32 cellular contexts compared by ENCODE assay signal in genomic region chr13:67158903-67159302, GRCh38.
"Had no signal": no experiment of that assay in that cellular context is flagged by ENCODE, and none has a peak within 500 bp of the region (broad histone marks: within the 10 kb centered on the region; RNA-seq: fewer than 3 reads in every experiment).

No MANE protein-coding gene starts in this region.

- H3K4me1 ChIP-seq: parathyroid adenoma, psoas muscle, spleen, thyroid gland, tibial nerve, upper lobe of left lung, vagina had no signal

- H3K4me3 ChIP-seq: ovary, psoas muscle, skin epidermis, smooth muscle cell, spleen, thoracic aorta, thyroid gland, tibial nerve, upper lobe of left lung, vagina had no signal

- H3K9ac ChIP-seq: parathyroid adenoma had no signal

- H3K36me3 ChIP-seq: neutrophil, ovary, spleen, thoracic aorta, thyroid gland, tibial nerve, upper lobe of left lung, vagina had no signal

- H3K27me3 Mint-ChIP-seq: natural killer cell treated with Interleukin-12 subunit alpha and Interleukin-12 subunit beta and Interleukin-15 and Interleukin-18, amount 100 ng/mL, for 72 hours; progenitor cell of endocrine pancreas; stimulated activated memory B cell treated with anti-CD40 and anti-IgM and Interleukin-4, amounts not matched to agents 10 μg/mL and 1 μg/mL and 100 μg/mL, for 72 hours; stimulated activated naive CD8-positive, alpha-beta T cell treated with anti-CD3 and anti-CD28 coated beads, Interleukin-15, amount 100 ng/mL, for 72 hours had no signal

- FAIRE-seq: urothelium cell line had no signal

- H3K4me2 ChIP-seq: smooth muscle cell had no signal

- H3K27ac ChIP-seq: neutrophil, ovary, parathyroid adenoma, psoas muscle, skin epidermis, spleen, thoracic aorta, thyroid gland, tibial nerve, upper lobe of left lung, vagina had no signal

- H3K9me3 Mint-ChIP-seq: naive thymus-derived CD8-positive, alpha-beta T cell; nephron progenitor cell; stimulated activated naive CD8-positive, alpha-beta T cell treated with anti-CD3 and anti-CD28 coated beads, Interleukin-15, amount 100 ng/mL, for 72 hours had no signal

- H3K27ac Mint-ChIP-seq: naive thymus-derived CD8-positive, alpha-beta T cell; natural killer cell treated with Interleukin-12 subunit alpha and Interleukin-12 subunit beta and Interleukin-15 and Interleukin-18, amount 100 ng/mL, for 72 hours; nephron progenitor cell; progenitor cell of endocrine pancreas; stimulated activated memory B cell treated with anti-CD40 and anti-IgM and Interleukin-4, amounts not matched to agents 10 μg/mL and 1 μg/mL and 100 μg/mL, for 72 hours; stimulated activated naive CD8-positive, alpha-beta T cell treated with anti-CD3 and anti-CD28 coated beads, Interleukin-15, amount 100 ng/mL, for 72 hours had no signal

- ATAC-seq: naive thymus-derived CD8-positive, alpha-beta T cell; natural killer cell treated with Interleukin-12 subunit alpha and Interleukin-12 subunit beta and Interleukin-15 and Interleukin-18, amount 100 ng/mL, for 72 hours; psoas muscle; right cardiac atrium; sciatic nerve; stimulated activated memory B cell treated with anti-CD40 and anti-IgM and Interleukin-4, amounts not matched to agents 10 μg/mL and 1 μg/mL and 100 μg/mL, for 72 hours; stimulated activated naive CD8-positive, alpha-beta T cell treated with anti-CD3 and anti-CD28 coated beads, Interleukin-15, amount 100 ng/mL, for 72 hours; stimulated activated naive CD8-positive, alpha-beta T cell treated with anti-CD3 and anti-CD28 coated beads, Interleukin-15, Interleukin-2, amounts not matched to agents 100 U/mL and 50 U/mL, for 24 hours had no signal

- H3K4me1 Mint-ChIP-seq: nephron progenitor cell; stimulated activated memory B cell treated with anti-CD40 and anti-IgM and Interleukin-4, amounts not matched to agents 10 μg/mL and 1 μg/mL and 100 μg/mL, for 72 hours; stimulated activated naive CD8-positive, alpha-beta T cell treated with anti-CD3 and anti-CD28 coated beads, Interleukin-15, amount 100 ng/mL, for 72 hours had no signal

- H3K79me2 ChIP-seq: parathyroid adenoma had no signal

- H3K36me3 Mint-ChIP-seq: naive thymus-derived CD8-positive, alpha-beta T cell; natural killer cell treated with Interleukin-12 subunit alpha and Interleukin-12 subunit beta and Interleukin-15 and Interleukin-18, amount 100 ng/mL, for 72 hours; stimulated activated memory B cell treated with anti-CD40 and anti-IgM and Interleukin-4, amounts not matched to agents 10 μg/mL and 1 μg/mL and 100 μg/mL, for 72 hours had no signal

- H3K27me3 ChIP-seq: neutrophil, ovary, spleen, thyroid gland, tibial nerve, upper lobe of left lung, vagina had no signal

- H3K4me3 Mint-ChIP-seq: naive thymus-derived CD8-positive, alpha-beta T cell; natural killer cell treated with Interleukin-12 subunit alpha and Interleukin-12 subunit beta and Interleukin-15 and Interleukin-18, amount 100 ng/mL, for 72 hours; nephron progenitor cell; neural crest cell; stimulated activated memory B cell treated with anti-CD40 and anti-IgM and Interleukin-4, amounts not matched to agents 10 μg/mL and 1 μg/mL and 100 μg/mL, for 72 hours; stimulated activated naive CD8-positive, alpha-beta T cell treated with anti-CD3 and anti-CD28 coated beads, Interleukin-15, amount 100 ng/mL, for 72 hours had no signal

- DNase-seq: naive thymus-derived CD8-positive, alpha-beta T cell; nephron progenitor cell; nucleus accumbens; ovary; posterior cingulate gyrus; psoas muscle; right cardiac atrium; spleen; stimulated activated CD4-positive, alpha-beta T cell treated with anti-CD3 and anti-CD28 coated beads, Interleukin-12 subunit alpha, Interleukin-12 subunit beta, amount 100 ng/mL, for 4 hours; stimulated activated CD4-positive, alpha-beta T cell treated with anti-CD3 and anti-CD28 coated beads, Interleukin-1b, Interleukin-23, amount 100 ng/mL, for 48 hours; stimulated activated CD4-positive, alpha-beta T cell treated with anti-CD3 and anti-CD28 coated beads, Interleukin-4, amount 100 ng/mL, for 1 hour; stimulated activated CD4-positive, alpha-beta T cell treated with anti-CD3 and anti-CD28 coated beads, Interleukin-4, amount 100 ng/mL, for 4 hours; stimulated activated CD8-positive, alpha-beta memory T cell treated with anti-CD3 and anti-CD28 coated beads, Interleukin-4, amount 100 ng/mL, for 48 hours; stimulated activated naive CD4-positive, alpha-beta T cell; stimulated activated naive CD8-positive, alpha-beta T cell treated with anti-CD3 and anti-CD28 coated beads, Interleukin-15, amount 100 ng/mL, for 72 hours; stimulated activated naive CD8-positive, alpha-beta T cell treated with anti-CD3 and anti-CD28 coated beads, Interleukin-15, Interleukin-2, amounts not matched to agents 100 U/mL and 50 U/mL, for 24 hours; thyroid gland; trophoblast cell; upper lobe of left lung had no signal

- H2AFZ ChIP-seq: parathyroid adenoma had no signal

- H3K9me3 ChIP-seq: neutrophil, ovary, psoas muscle, thoracic aorta, thyroid gland, tibial nerve, upper lobe of left lung, vagina had no signal
